In the genomic region with DNA sequence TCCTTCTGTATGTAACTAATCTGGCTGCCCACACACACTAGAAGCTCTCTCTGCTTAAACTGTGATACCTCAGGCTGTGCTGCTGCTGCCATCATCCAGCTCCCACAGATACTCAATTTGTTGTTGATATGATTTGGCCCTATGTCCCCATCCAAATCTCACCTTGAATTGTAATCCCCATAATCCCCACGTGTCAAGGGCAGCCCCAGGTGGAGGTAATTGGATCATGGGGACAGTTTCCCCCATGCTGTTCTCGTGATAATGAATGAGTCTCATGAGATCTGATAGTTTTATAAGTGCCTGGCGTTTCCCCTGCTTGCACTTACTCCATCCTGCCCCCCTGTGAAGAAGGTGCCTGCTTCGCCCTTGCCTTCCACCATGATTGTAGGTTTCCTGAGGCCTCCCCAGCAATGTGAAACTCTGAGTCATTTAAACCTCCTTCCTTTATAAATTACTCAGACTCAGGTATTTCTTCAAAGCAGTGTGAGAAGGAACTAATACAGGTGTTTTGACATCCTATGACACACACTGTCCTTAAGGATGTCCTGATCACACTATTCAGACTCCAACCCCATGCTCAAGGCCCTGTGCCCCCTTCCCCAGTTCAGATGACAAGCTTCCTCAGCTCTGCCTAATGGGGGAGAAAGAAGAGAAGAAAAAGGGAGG, we compare ENCODE assay signal across 25 cellular contexts. TPM values are rescaled to one million over a fixed set of nuclear protein-coding genes. Genes with fewer than 3 reads are reported as not detected.
"Had no signal": no experiment of that assay in that cellular context is flagged by ENCODE, and none has a peak within 500 bp of the region (broad histone marks: within the 10 kb centered on the region; RNA-seq: fewer than 3 reads in every experiment).

No MANE protein-coding gene starts in this region.

- DNase-seq: colonic mucosa; effector CD4-positive, alpha-beta T cell; esophagus squamous epithelium; foreskin melanocyte; head of caudate nucleus; natural killer cell; posterior cingulate gyrus; sigmoid colon; stimulated activated naive CD4-positive, alpha-beta T cell; stomach; substantia nigra; transverse colon had no signal

- ATAC-seq: natural killer cell had no signal

- H3K27ac ChIP-seq: colonic mucosa, esophagus squamous epithelium, hepatocyte, right atrium auricular region, sigmoid colon, skin epidermis, stomach, thoracic aorta, transverse colon had no signal

- H3K27ac Mint-ChIP-seq: natural killer cell had no signal

- H3K9me3 ChIP-seq: colonic mucosa, esophagus squamous epithelium, sigmoid colon, thoracic aorta, transverse colon had no signal

- H3K4me3 ChIP-seq: colonic mucosa, esophagus squamous epithelium, hepatocyte, right atrium auricular region, sigmoid colon, skin epidermis, stomach, thoracic aorta, transverse colon had no signal

- H3K9me3 Mint-ChIP-seq: neural crest cell had no signal

- H3K4me3 Mint-ChIP-seq: natural killer cell had no signal

- H3K36me3 ChIP-seq: colonic mucosa, esophagus squamous epithelium, right atrium auricular region, sigmoid colon, stomach, thoracic aorta, transverse colon had no signal

RNA-seq across cellular contexts. Expression of a gene that starts 2.9 kb away (rescaled TPM):
- total RNA-seq: dermis microvascular lymphatic vessel endothelial cell, esophagus squamous epithelium, kidney epithelial cell, liver, lung microvascular endothelial cell, mucosa of gallbladder, myocyte, natural killer cell, neural crest cell, osteocyte, right atrium auricular region, thoracic aorta, urinary bladder had no signal
- polyA plus RNA-seq: liver, stomach, urinary bladder had no signal
